In genomic region chr4:5758741-5759140, GRCh38 we compare ENCODE assay signal across 8 cellular contexts. TPM values are rescaled to one million over a fixed set of nuclear protein-coding genes. Genes with fewer than 3 reads are reported as not detected.
DNase-seq lines count a peak whose midpoint lies in the region; ATAC-seq and TF ChIP-seq lines count a peak whose summit lies in the region.

No MANE protein-coding gene starts in this region.

- no peak for TF ChIP-seq EP300 in suprapubic skin (IDR thresholded peaks at IDR 0.05)

- H3K4me1 ChIP-seq in suprapubic skin (peaks cover 9% of the 10 kb centered on the region), heart right ventricle (peaks cover 0 to 7% (median 0%) of the 10 kb centered on the region in 9 donors)

- peak overlapping the region; percentile 45 for H3K27ac ChIP-seq in suprapubic skin
- H3K27ac ChIP-seq in heart right ventricle, result no peak overlapping the region

- peak; percentile 73 for DNase-seq in activated naive CD4-positive, alpha-beta T cell treated with Interleukin-2 at 50 U/mL for 16 hours
- no peak for DNase-seq in activated naive CD4-positive, alpha-beta T cell treated with anti-CD3 and anti-CD28 coated beads, Interleukin-2, amount 50 U/mL, for 16 hours
- DNase-seq in activated CD4-positive, alpha-beta T cell treated with anti-CD3 and anti-CD28 coated beads, Interleukin-2, amount 10 ng/mL, durations not matched to agents 24 days and 14 days, result peak; percentile 67
- DNase-seq in islet precursor cell (peak; percentile 62), suprapubic skin (ENCODE audit: low spot score in 2 of 2) (no peak), SHP77 treated with DMSO at 0.1 percent for 48 hours (lab: John Stamatoyannopoulos, UW) (no peak), NCI-H69 (lab: John Stamatoyannopoulos, UW) (no peak), heart right ventricle (no peak)

- no peak for ATAC-seq in heart right ventricle

- intact Hi-C loops in activated CD4-positive, alpha-beta T cell treated with anti-CD3 and anti-CD28 coated beads, Interleukin-2, amount 10 ng/mL, durations not matched to agents 24 days and 14 days (cut with micrococcal nuclease), result loop anchor here (2.0 kb wide), 1 partner anchor 46 kb away; no protein-coding TSS in a partner anchor
- intact Hi-C loops in heart right ventricle (cut with DNase I), result no loop called here

- TF ChIP-seq CTCF in suprapubic skin (IDR thresholded peaks at IDR 0.05) (no peak), heart right ventricle (IDR thresholded peaks at IDR 0.05) (no peak)

- H3K4me3 ChIP-seq in suprapubic skin, result no peak overlapping the region
- no peak overlapping the region for H3K4me3 ChIP-seq in heart right ventricle

- H3K27ac Mint-ChIP-seq in activated CD4-positive, alpha-beta T cell treated with anti-CD3 and anti-CD28 coated beads, Interleukin-2, amount 10 ng/mL, durations not matched to agents 24 days and 14 days, result peak overlapping the region; percentile 54

- no peaks in the 10 kb centered on the region for H3K9me3 Mint-ChIP-seq in activated CD4-positive, alpha-beta T cell treated with anti-CD3 and anti-CD28 coated beads, Interleukin-2, amount 10 ng/mL, durations not matched to agents 24 days and 14 days

- WGBS in suprapubic skin, result 55% methylated on average over 7 of the region's 7 CpGs
- WGBS in heart right ventricle, 2 donors, result 87 to 96% methylated on average over 7 of the region's 7 CpGs

- H3K27me3 Mint-ChIP-seq in activated CD4-positive, alpha-beta T cell treated with anti-CD3 and anti-CD28 coated beads, Interleukin-2, amount 10 ng/mL, durations not matched to agents 24 days and 14 days, result no peaks in the 10 kb centered on the region

- H3K4me1 Mint-ChIP-seq in activated CD4-positive, alpha-beta T cell treated with anti-CD3 and anti-CD28 coated beads, Interleukin-2, amount 10 ng/mL, durations not matched to agents 24 days and 14 days, result peaks cover 5% of the 10 kb centered on the region

- TF ChIP-seq POLR2A in suprapubic skin (IDR thresholded peaks at IDR 0.05), result no peak

- no peaks in the 10 kb centered on the region for H3K9me3 ChIP-seq in suprapubic skin
- peaks cover 0 to 9% (median 0%) of the 10 kb centered on the region in 11 donors for H3K9me3 ChIP-seq in heart right ventricle

- H3K36me3 Mint-ChIP-seq in activated CD4-positive, alpha-beta T cell treated with anti-CD3 and anti-CD28 coated beads, Interleukin-2, amount 10 ng/mL, durations not matched to agents 24 days and 14 days (ENCODE audit: low read depth), result no peaks in the 10 kb centered on the region

- H3K27me3 ChIP-seq in suprapubic skin (no peaks in the 10 kb centered on the region), heart right ventricle (no peaks in the 10 kb centered on the region)

- H3K4me3 Mint-ChIP-seq in activated CD4-positive, alpha-beta T cell treated with anti-CD3 and anti-CD28 coated beads, Interleukin-2, amount 10 ng/mL, durations not matched to agents 24 days and 14 days, result peak overlapping the region; percentile 7

- H3K36me3 ChIP-seq in suprapubic skin (peaks cover 35% of the 10 kb centered on the region), heart right ventricle (peaks cover 0 to 54% (median 13%) of the 10 kb centered on the region in 9 donors)

RNA-seq across cellular contexts. Expression of gene EVC, which starts 47.7 kb away (rescaled TPM):
- 1.8 and 1.9 TPM in 2 replicates for total RNA-seq in activated CD4-positive, alpha-beta T cell treated with anti-CD3 and anti-CD28 coated beads, Interleukin-2, amount 10 ng/mL, durations not matched to agents 24 days and 14 days
- total RNA-seq in suprapubic skin (10 to 100 TPM; 23.0 to 54.1 (median 30.0) TPM), heart right ventricle (1 to 10 TPM; 3.3 to 7.5 (median 5.0) TPM)
- polyA plus RNA-seq in heart right ventricle, result 1 to 10 TPM in 1 of 2 donors, under 1 TPM in 1; 0.97 to 3.0 TPM

RNA-seq across cellular contexts. Expression of gene EVC2, which starts 50.4 kb away (rescaled TPM):
- total RNA-seq in activated CD4-positive, alpha-beta T cell treated with anti-CD3 and anti-CD28 coated beads, Interleukin-2, amount 10 ng/mL, durations not matched to agents 24 days and 14 days, result 0.31 and 0.40 TPM in 2 replicates
- total RNA-seq in suprapubic skin, result 10 to 100 TPM in 2 of 4 donors, 1 to 10 TPM in 2; 7.8 to 22.2 (median 9.9) TPM
- total RNA-seq in heart right ventricle, result 1 to 10 TPM in 2 of 10 donors, under 1 TPM in 8; 0.47 to 1.2 (median 0.90) TPM
- polyA plus RNA-seq in heart right ventricle, result 1 to 10 TPM in 1 of 2 donors, under 1 TPM in 1; 0.87 to 1.5 TPM

Comparison
In these comparisons a context has a peak if more than half of its experiments do, and no peak if none do; other contexts are left out.
1. DNase-seq: peak in activated naive CD4-positive, alpha-beta T cell treated with Interleukin-2 at 50 U/mL for 16 hours (single experiment), activated CD4-positive, alpha-beta T cell treated with anti-CD3 and anti-CD28 coated beads, Interleukin-2, amount 10 ng/mL, durations not matched to agents 24 days and 14 days (single experiment) and islet precursor cell (single experiment); none in activated naive CD4-positive, alpha-beta T cell treated with anti-CD3 and anti-CD28 coated beads, Interleukin-2, amount 50 U/mL, for 16 hours (single experiment), suprapubic skin (0 of 2), SHP77 treated with DMSO at 0.1 percent for 48 hours (single experiment), NCI-H69 (single experiment) and heart right ventricle (0 of 2).